Comparison of ENCODE assay signal across 15 cellular contexts in genomic region chr2:231187736-231188505, GRCh38. TPM values are rescaled to one million over a fixed set of nuclear protein-coding genes. Genes with fewer than 3 reads are reported as not detected.
DNase-seq lines count a peak whose midpoint lies in the region; ATAC-seq, FAIRE-seq and TF ChIP-seq lines count a peak whose summit lies in the region.
"Had no signal": no experiment of that assay in that cellular context is flagged by ENCODE, and none has a peak within 500 bp of the region (broad histone marks: within the 10 kb centered on the region; RNA-seq: fewer than 3 reads in every experiment).

No MANE protein-coding gene starts in this region.

- intact Hi-C loops in activated CD4-positive, alpha-beta memory T cell treated with anti-CD3 and anti-CD28 coated beads for 36 hours (cut with micrococcal nuclease): no loop called here
- intact Hi-C loops in upper lobe of right lung (cut with DNase I): no loop called here

- H3K4ac ChIP-seq in H1 (replicated peaks; ENCODE audit: insufficient read length, low read depth, low read length): no peak overlapping the region

- no peaks in the 10 kb centered on the region for H3K36me3 Mint-ChIP-seq in activated CD4-positive, alpha-beta memory T cell treated with anti-CD3 and anti-CD28 coated beads for 36 hours
- H3K36me3 Mint-ChIP-seq in activated CD4-positive, alpha-beta memory T cell treated with anti-CD3 and anti-CD28 coated beads, Interleukin-2, amount 10 ng/mL, durations not matched to agents 7 days and 5 days (ENCODE audit: low read depth): no peaks in the 10 kb centered on the region

- TF ChIP-seq EP300 in H1 (IDR thresholded peaks at IDR 0.05; ENCODE audit: borderline replicate concordance in 1 of 2, low read depth in 2 of 2, low read length in 2 of 2): no peak

- H4K91ac ChIP-seq in H1 (replicated peaks; ENCODE audit: insufficient read length, low read length): no peak overlapping the region

- no peak for FAIRE-seq in H1 (lab: Jason Lieb, UNC)
- FAIRE-seq: A204.1, frontal cortex had no signal

- H3K9me3 ChIP-seq in H1 (ENCODE audit: insufficient read depth in 2 of 2, low read depth in 1 of 2, low read length in 1 of 2): no peaks in the 10 kb centered on the region
- no peaks in the 10 kb centered on the region for H3K9me3 ChIP-seq in upper lobe of right lung

- H2AK5ac ChIP-seq in H1 (ENCODE audit: low read depth, low read length): no peak overlapping the region

- peak overlapping the region; percentile 60; the same call in 1 of the 2 replicates for H2BK12ac ChIP-seq in H1 (ENCODE audit: low read depth, low read length)

- H3K14ac ChIP-seq in H1 (ENCODE audit: insufficient read length): no peak overlapping the region

- CTCF ChIA-PET in activated CD4-positive, alpha-beta memory T cell treated with anti-CD3 and anti-CD28 coated beads for 36 hours (lab: Charles Lee): no interaction called here
- CTCF ChIA-PET in activated CD4-positive, alpha-beta memory T cell treated with anti-CD3 and anti-CD28 coated beads, Interleukin-2, amount 10 ng/mL, durations not matched to agents 7 days and 5 days (lab: Charles Lee): interaction anchor here (1.3 kb wide), 1 partner anchor 13 kb away, joined by 3 read pairs; no protein-coding TSS in a partner anchor
- CTCF ChIA-PET in H1 (lab: Charles Lee; ENCODE audit: partially characterized antibody): interaction anchor here (0.6 to 3.3 kb wide), 8 partner anchors 9 to 184 kb away, joined by 3 to 17 read pairs (median 3); no protein-coding TSS in a partner anchor

- no peak overlapping the region for H2BK20ac ChIP-seq in H1 (ENCODE audit: low read length)

- H3K4me3 ChIP-seq in H1 (ENCODE audit: extremely low read depth in 1 of 4, insufficient read depth in 2 of 4, low read depth in 3 of 4, low read length in 4 of 4) (no peak overlapping the region), upper lobe of right lung (no peak overlapping the region)

- H3K4me1 ChIP-seq in H1 (replicated peaks in 1 of 4; ENCODE audit: control insufficient read depth in 3 of 4, insufficient read depth in 4 of 4, low read length in 3 of 4) (peaks cover 0 to 16% (median 10%) of the 10 kb centered on the region in 4 experiments; a peak in 6 of 7 replicates), upper lobe of right lung (peaks cover 23% of the 10 kb centered on the region)

- no peak overlapping the region; the same call in 1 of the 2 replicates for H2BK15ac ChIP-seq in H1 (ENCODE audit: low read length)

- DNase-seq in activated CD4-positive, alpha-beta memory T cell treated with anti-CD3 and anti-CD28 coated beads for 36 hours: peak; percentile 4
- DNase-seq in activated CD4-positive, alpha-beta memory T cell treated with anti-CD3 and anti-CD28 coated beads, Interleukin-2, amount 10 ng/mL, durations not matched to agents 7 days and 5 days: no peak
- DNase-seq in H1 (ENCODE audit: low read depth in 1 of 2, low spot score in 2 of 2) (no peak), lung microvascular endothelial cell (ENCODE audit: low read depth in 2 of 2) (peak; percentile 64 to 65), upper lobe of right lung (no peak), NCI-H345 (lab: John Stamatoyannopoulos, UW) (no peak)
- DNase-seq: activated T-cell treated with anti-CD3 and anti-CD28 coated beads, Interleukin-2, amount 50 U/mL, for 1 hour; DMS79; MV-4-11; RPMI8226; stimulated activated CD4-positive, alpha-beta T cell treated with anti-CD3 and anti-CD28 coated beads, Interleukin-4, amount 100 ng/mL, for 4 hours had no signal

- no peaks in the 10 kb centered on the region for H3K36me3 ChIP-seq in H1 (ENCODE audit: control insufficient read depth in 2 of 4, insufficient read depth in 4 of 4, low read length in 3 of 4)
- no peaks in the 10 kb centered on the region for H3K36me3 ChIP-seq in upper lobe of right lung

- H2BK5ac ChIP-seq in H1 (ENCODE audit: low read depth, low read length): no peak overlapping the region

- no peaks in the 10 kb centered on the region for H3K79me2 ChIP-seq in H1 (ENCODE audit: control insufficient read depth in 1 of 2, insufficient read depth in 2 of 2, low read length in 2 of 2)

- no peak overlapping the region for H3K27ac ChIP-seq in H1 (ENCODE audit: low read depth, low read length)
- peak overlapping the region; percentile 55 for H3K27ac ChIP-seq in upper lobe of right lung

- TF ChIP-seq CTCF in H1 (IDR thresholded peaks at IDR 0.05; ENCODE audit: control extremely low read depth in 1 of 3, insufficient read depth in 1 of 3, low read depth in 1 of 3, low read length in 3 of 3) (no peak), upper lobe of right lung (IDR thresholded peaks at IDR 0.05) (no peak)

- no peak overlapping the region; the same call in 1 of the 2 replicates for H4K8ac ChIP-seq in H1 (ENCODE audit: extremely low read depth, insufficient read depth, low read length)

- no peak overlapping the region for H3K27ac Mint-ChIP-seq in activated CD4-positive, alpha-beta memory T cell treated with anti-CD3 and anti-CD28 coated beads for 36 hours
- H3K27ac Mint-ChIP-seq in activated CD4-positive, alpha-beta memory T cell treated with anti-CD3 and anti-CD28 coated beads, Interleukin-2, amount 10 ng/mL, durations not matched to agents 7 days and 5 days: no peak overlapping the region

- no peak for TF ChIP-seq RAD21 in H1 (IDR thresholded peaks at IDR 0.05 in 1 of 2, conservative IDR thresholded peaks at IDR 0.05 in 1 of 2; ENCODE audit: low read depth in 2 of 2, low read length in 2 of 2)

- no peaks in the 10 kb centered on the region for H3K4me1 Mint-ChIP-seq in activated CD4-positive, alpha-beta memory T cell treated with anti-CD3 and anti-CD28 coated beads for 36 hours (ENCODE audit: low read depth)
- no peaks in the 10 kb centered on the region for H3K4me1 Mint-ChIP-seq in activated CD4-positive, alpha-beta memory T cell treated with anti-CD3 and anti-CD28 coated beads, Interleukin-2, amount 10 ng/mL, durations not matched to agents 7 days and 5 days

- H3K9ac ChIP-seq in H1 (replicated peaks in 1 of 4; ENCODE audit: extremely low read depth in 1 of 4, low read depth in 3 of 4, low read length in 3 of 4): no peak overlapping the region

- 88% methylated on average over 18 of the region's 18 CpGs; no CpG with 5 or more reads in 1 of the 2 experiments for WGBS in H1 (ENCODE audit: extremely low coverage in 1 of 2, insufficient coverage in 1 of 2, insufficient read length in 1 of 2, insufficient replicate concordance in 2 of 2, low coverage in 1 of 2, low lambda C conversion rate in 2 of 2, missing lambda C conversion rate in 1 of 2), 2 experiments

- H3K4me3 Mint-ChIP-seq in activated CD4-positive, alpha-beta memory T cell treated with anti-CD3 and anti-CD28 coated beads for 36 hours: no peak overlapping the region
- no peak overlapping the region for H3K4me3 Mint-ChIP-seq in activated CD4-positive, alpha-beta memory T cell treated with anti-CD3 and anti-CD28 coated beads, Interleukin-2, amount 10 ng/mL, durations not matched to agents 7 days and 5 days

- no peaks in the 10 kb centered on the region for H3K23me2 ChIP-seq in H1 (ENCODE audit: low read depth, low read length)

- H3K4me2 ChIP-seq in H1 (ENCODE audit: insufficient read depth in 1 of 2, low read depth in 2 of 2, low read length in 2 of 2): no peak overlapping the region

- no peaks in the 10 kb centered on the region for H4K20me1 ChIP-seq in H1 (replicated peaks in 1 of 2; ENCODE audit: control insufficient read depth in 1 of 2, insufficient read depth in 2 of 2, low read length in 2 of 2)

- H3K27me3 ChIP-seq in H1 (replicated peaks in 1 of 4; ENCODE audit: control insufficient read depth in 3 of 4, extremely low read depth in 1 of 4, insufficient read depth in 3 of 4, low read length in 3 of 4) (no peaks in the 10 kb centered on the region), upper lobe of right lung (no peaks in the 10 kb centered on the region)

- H2AFZ ChIP-seq in H1 (ENCODE audit: low read length): no peak overlapping the region

- no peak for TF ChIP-seq POLR2A in H1 (IDR thresholded peaks at IDR 0.05; ENCODE audit: control extremely low read depth in 1 of 2, low read depth in 2 of 2, low read length in 2 of 2)

- no peaks in the 10 kb centered on the region for H3K79me1 ChIP-seq in H1 (ENCODE audit: low read depth, low read length)

- H3K23ac ChIP-seq in H1 (ENCODE audit: insufficient read length): no peak overlapping the region

- ATAC-seq in upper lobe of right lung (no peak), GM21423 (IDR thresholded peaks at IDR 0.05; ENCODE audit: unreplicated experiment) (no peak), GM18909 (IDR thresholded peaks at IDR 0.05; ENCODE audit: poor library complexity, unreplicated experiment) (no peak)

- no peak overlapping the region for H3K18ac ChIP-seq in H1 (ENCODE audit: extremely low read depth, low read length)

- peaks cover 21% of the 10 kb centered on the region for H3K27me3 Mint-ChIP-seq in activated CD4-positive, alpha-beta memory T cell treated with anti-CD3 and anti-CD28 coated beads for 36 hours
- peaks cover 19% of the 10 kb centered on the region for H3K27me3 Mint-ChIP-seq in activated CD4-positive, alpha-beta memory T cell treated with anti-CD3 and anti-CD28 coated beads, Interleukin-2, amount 10 ng/mL, durations not matched to agents 7 days and 5 days

- no peak overlapping the region for H3K56ac ChIP-seq in H1 (replicated peaks; ENCODE audit: insufficient read length, low read depth, low read length)

- H3K9me3 Mint-ChIP-seq in activated CD4-positive, alpha-beta memory T cell treated with anti-CD3 and anti-CD28 coated beads for 36 hours: no peaks in the 10 kb centered on the region
- H3K9me3 Mint-ChIP-seq in activated CD4-positive, alpha-beta memory T cell treated with anti-CD3 and anti-CD28 coated beads, Interleukin-2, amount 10 ng/mL, durations not matched to agents 7 days and 5 days: no peaks in the 10 kb centered on the region

- no peak overlapping the region for H4K5ac ChIP-seq in H1 (ENCODE audit: insufficient read length, low read depth, low read length)

- POLR2A ChIA-PET in activated CD4-positive, alpha-beta memory T cell treated with anti-CD3 and anti-CD28 coated beads for 36 hours (lab: Charles Lee): no interaction called here
- POLR2A ChIA-PET in activated CD4-positive, alpha-beta memory T cell treated with anti-CD3 and anti-CD28 coated beads, Interleukin-2, amount 10 ng/mL, durations not matched to agents 7 days and 5 days (lab: Charles Lee): no interaction called here
- POLR2A ChIA-PET in H1 (lab: Charles Lee; ENCODE audit: partially characterized antibody): interaction anchor here (0.9 to 1.9 kb wide), 2 partner anchors 10 to 12 kb away, joined by 3 to 5 read pairs; no protein-coding TSS in a partner anchor

- no peak overlapping the region for H2BK120ac ChIP-seq in H1 (replicated peaks; ENCODE audit: low read depth, low read length)

RNA-seq across cellular contexts. Expression of gene ARMC9, which starts 10.5 kb away (rescaled TPM):
- total RNA-seq in activated CD4-positive, alpha-beta memory T cell treated with anti-CD3 and anti-CD28 coated beads for 36 hours: 1 to 10 TPM; 3.0 TPM
- total RNA-seq in activated CD4-positive, alpha-beta memory T cell treated with anti-CD3 and anti-CD28 coated beads, Interleukin-2, amount 10 ng/mL, durations not matched to agents 7 days and 5 days: under 1 TPM; 0.50 to 0.55 TPM
- total RNA-seq in H1 (2021; fragmentation: NEBNext Ultra II Directional; extraction: Animal tissue kit (Norgen Biotek cat#: 25700)): 33.0 and 36.1 TPM in 2 replicates
- polyA plus RNA-seq in H1 (2011; rRNA removed): 17.6 and 23.2 TPM in 2 replicates
- polyA plus RNA-seq in H1 (2011; cell fraction: cytosol; rRNA removed): 33.4 TPM
- 36.4 TPM for polyA plus RNA-seq in H1 (2011; cell fraction: nucleus; rRNA removed)
- 21.9 to 31.6 TPM (median 26.4 TPM) in 4 replicates for polyA plus RNA-seq in H1 (2012, experiment 1 of 2)
- polyA plus RNA-seq in H1 (2012, experiment 2 of 2): 10.4 TPM
- 18.3 TPM for polyA plus RNA-seq in H1 (2013, experiment 1 of 2)
- polyA plus RNA-seq in H1 (2013, experiment 2 of 2): 18.4 TPM
- polyA minus RNA-seq in H1 (2011; rRNA and poly(A)+ RNA removed): 65.7 and 72.1 TPM in 2 replicates
- polyA minus RNA-seq in H1 (2011; cell fraction: cytosol; rRNA and poly(A)+ RNA removed): 23.5 TPM
- 48.2 TPM for polyA minus RNA-seq in H1 (2011; cell fraction: nucleus; rRNA and poly(A)+ RNA removed)
- total RNA-seq in lung microvascular endothelial cell (3.5 and 4.2 TPM in 2 replicates), upper lobe of right lung (37.1 TPM)

Comparison
In these comparisons a context has a peak if more than half of its experiments do, and no peak if none do; other contexts are left out.
1. DNase-seq: peak in activated CD4-positive, alpha-beta memory T cell treated with anti-CD3 and anti-CD28 coated beads for 36 hours (single experiment) and lung microvascular endothelial cell (2 of 2); none in activated CD4-positive, alpha-beta memory T cell treated with anti-CD3 and anti-CD28 coated beads, Interleukin-2, amount 10 ng/mL, durations not matched to agents 7 days and 5 days (single experiment), H1 (0 of 2), upper lobe of right lung (single experiment) and NCI-H345 (single experiment).